7 cellular contexts compared by ENCODE assay signal in the genomic region with DNA sequence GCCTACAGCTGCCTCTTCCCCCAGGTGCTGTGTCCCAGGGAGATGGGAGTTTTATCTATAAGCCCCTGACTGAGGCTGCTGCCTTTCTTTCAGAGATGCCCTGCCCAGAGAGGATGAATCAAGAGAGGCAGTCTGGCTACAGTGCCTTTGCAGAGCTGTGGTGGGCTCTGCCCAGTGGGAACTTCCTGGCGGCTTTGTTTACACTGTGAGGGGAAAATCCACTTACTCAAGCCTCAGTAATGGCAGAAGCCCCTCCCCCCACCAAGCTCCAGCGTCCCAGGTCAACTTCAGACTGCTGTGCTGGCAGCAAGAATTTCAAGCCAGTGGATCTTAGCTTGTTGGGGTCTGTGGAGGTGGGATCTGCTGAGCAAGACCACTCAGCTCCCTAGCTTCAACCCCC. TPM values are rescaled to one million over a fixed set of nuclear protein-coding genes. Genes with fewer than 3 reads are reported as not detected.
A peak's percentile ranks its signal among the peaks of the same experiment; 100 is the strongest.
DNase-seq lines count a peak whose midpoint lies in the region; ATAC-seq and TF ChIP-seq lines count a peak whose summit lies in the region.
"Not testable (repeated sequence)": the region's sequence is repeated elsewhere in the genome, so short reads cannot be mapped to it uniquely, and the experiment has no call there.

No MANE protein-coding gene starts in this region.

- H3K4ac ChIP-seq in IMR-90 (ENCODE audit: low read depth, low read length), result peak overlapping the region; percentile 36

- intact Hi-C loops in IMR-90 (cut with micrococcal nuclease), result not testable (repeated sequence)

- H3K27ac Mint-ChIP-seq in T-cell, result peak overlapping the region; percentile 19 to 44
- peak overlapping the region; percentile 36 for H3K27ac Mint-ChIP-seq in endothelial cell (ENCODE audit: unreplicated experiment)
- not testable (repeated sequence) for H3K27ac Mint-ChIP-seq in neural progenitor cell

- peaks cover 0 to 17% (median 3%) of the 10 kb centered on the region in 3 donors for H3K9me3 Mint-ChIP-seq in T-cell
- not testable (repeated sequence) for H3K9me3 Mint-ChIP-seq in endothelial cell (ENCODE audit: unreplicated experiment)
- H3K9me3 Mint-ChIP-seq in neural progenitor cell, result peaks cover 25% of the 10 kb centered on the region

- BruUV-seq in IMR-90 (replicated peaks; lab: Mats Ljungman, UMichigan), result not testable (repeated sequence)

- H2BK20ac ChIP-seq in IMR-90 (ENCODE audit: low read depth, low read length), result not testable (repeated sequence)

- not testable (repeated sequence) for H3K56ac ChIP-seq in IMR-90 (ENCODE audit: extremely low read depth, insufficient read depth, low read length)

- not testable (repeated sequence) for H3K9me3 ChIP-seq in IMR-90 (ENCODE audit: control insufficient read depth, insufficient read depth, low read length); neural progenitor cell (ENCODE audit: low read depth)

- not testable (repeated sequence) for TF ChIP-seq CTCF in IMR-90 (conservative IDR thresholded peaks at IDR 0.05; ENCODE audit: low read depth, low read length); astrocyte of the spinal cord (IDR thresholded peaks at IDR 0.05; ENCODE audit: low read depth, low read length); endothelial cell (IDR thresholded peaks at IDR 0.05; ENCODE audit: unreplicated experiment); neural progenitor cell (IDR thresholded peaks at IDR 0.05)

- H3K36me3 ChIP-seq in IMR-90 (ENCODE audit: control insufficient read depth, insufficient read depth, low read length), result not testable (repeated sequence)
- H3K36me3 ChIP-seq in neural progenitor cell, result peaks cover 24% of the 10 kb centered on the region

- TF ChIP-seq RAD21 in IMR-90 (IDR thresholded peaks at IDR 0.05; ENCODE audit: low read length), result not testable (repeated sequence)

- POLR2A ChIA-PET in IMR-90 (lab: Charles Lee; ENCODE audit: unreplicated experiment); T-cell (lab: Charles Lee): not testable (repeated sequence)

- not testable (repeated sequence) for H3K79me2 ChIP-seq in neural progenitor cell (ENCODE audit: low read depth)

- not testable (repeated sequence) for H3K4me2 ChIP-seq in IMR-90 (ENCODE audit: low read depth, low read length)
- H3K4me2 ChIP-seq in neural progenitor cell, result peak overlapping the region; percentile 47

- not testable (repeated sequence) for H3K79me1 ChIP-seq in IMR-90 (ENCODE audit: low read depth in 1 of 2, low read length in 2 of 2)

- not testable (repeated sequence) for H3K27me3 ChIP-seq in IMR-90 (ENCODE audit: control insufficient read depth, insufficient read depth, low read length); neural progenitor cell

- H2AFZ ChIP-seq in IMR-90 (replicated peaks; ENCODE audit: low read length, poor library complexity); neural progenitor cell (replicated peaks): not testable (repeated sequence)

- H4K20me1 ChIP-seq in IMR-90 (ENCODE audit: insufficient read depth, low read length); neural progenitor cell (ENCODE audit: low read depth): not testable (repeated sequence)

- not testable (repeated sequence) for TF ChIP-seq POLR2A in IMR-90 (IDR thresholded peaks at IDR 0.05; ENCODE audit: low read depth, low read length)

- H3K27me3 Mint-ChIP-seq in T-cell; endothelial cell (ENCODE audit: unreplicated experiment); neural progenitor cell (ENCODE audit: insufficient read depth, low read depth): not testable (repeated sequence)

- not testable (repeated sequence) for H2BK120ac ChIP-seq in IMR-90 (ENCODE audit: low read depth, low read length)

- peak overlapping the region; percentile 16; the same call in 1 of the 2 replicates for H3K23ac ChIP-seq in IMR-90 (ENCODE audit: low read depth, low read length)

- H3K9ac ChIP-seq in IMR-90 (ENCODE audit: low read depth, low read length); neural progenitor cell: not testable (repeated sequence)

- H2BK15ac ChIP-seq in IMR-90 (ENCODE audit: low read depth, low read length), result not testable (repeated sequence)

- H3K27ac ChIP-seq in IMR-90 (ENCODE audit: insufficient read depth, low read length), result not testable (repeated sequence)
- peak overlapping the region; percentile 62 for H3K27ac ChIP-seq in neural progenitor cell

- H3K4me3 ChIP-seq in IMR-90 (ENCODE audit: insufficient read depth, low read depth, low read length); astrocyte of the spinal cord (ENCODE audit: low read depth, low read length); neural progenitor cell: not testable (repeated sequence)

- CTCF ChIA-PET in IMR-90 (lab: Yijun Ruan, JAX); T-cell (lab: Charles Lee): not testable (repeated sequence)

- not testable (repeated sequence) for H3K18ac ChIP-seq in IMR-90 (ENCODE audit: low read depth, low read length)

- in situ Hi-C loops in IMR-90 (cut with MboI; ENCODE audit: low sequenced_read_pairs); astrocyte of the spinal cord (cut with HindIII; ENCODE audit: low sequenced_read_pairs): not testable (repeated sequence)

- DNase-seq in ELF-1 (ENCODE audit: low read depth, low spot score), result peak; percentile 60
- peak; percentile 68 for DNase-seq in IMR-90
- DNase-seq in T-cell, result not testable (repeated sequence)
- DNase-seq in astrocyte of the spinal cord (ENCODE audit: low read depth, low spot score), result peak; percentile 69
- DNase-seq in endothelial cell (ENCODE audit: low spot score), result peak; percentile 12
- peak; percentile 64 for DNase-seq in iris pigment epithelial cell (ENCODE audit: low read depth)
- peak; percentile 74 for DNase-seq in neural progenitor cell (ENCODE audit: low spot score)

- not testable (repeated sequence) for H2AK9ac ChIP-seq in IMR-90 (replicated peaks; ENCODE audit: low read depth, low read length, poor library complexity)

- H2BK5ac ChIP-seq in IMR-90 (ENCODE audit: low read depth, low read length, poor library complexity, severe bottlenecking), result not testable (repeated sequence)

- no CpG with 5 or more reads among the region's 2 CpGs for WGBS in IMR-90 (ENCODE audit: extremely low coverage in 2 of 2, insufficient read length in 1 of 2), 2 experiments

- dilution Hi-C loops in IMR-90 (cut with HindIII; ENCODE audit: low sequenced_read_pairs, unreplicated experiment), result not testable (repeated sequence)

- not testable (repeated sequence) for H3K4me3 Mint-ChIP-seq in T-cell, neural progenitor cell
- peak overlapping the region; percentile 21 for H3K4me3 Mint-ChIP-seq in endothelial cell (ENCODE audit: unreplicated experiment)

- H3K14ac ChIP-seq in IMR-90 (replicated peaks; ENCODE audit: low read depth, low read length), result not testable (repeated sequence)

- peaks cover 11% of the 10 kb centered on the region for H3F3A ChIP-seq in neural progenitor cell (ENCODE audit: low read depth)

- H2AK5ac ChIP-seq in IMR-90 (ENCODE audit: low read depth, low read length), result 0 out of 2 replicates have a peak overlapping the region, but pooled peaks have one; percentile 59

- H3K36me3 Mint-ChIP-seq in T-cell (peaks cover 67% of the 10 kb centered on the region), endothelial cell (ENCODE audit: low read depth, unreplicated experiment) (peaks cover 48% of the 10 kb centered on the region), neural progenitor cell (peaks cover 57% of the 10 kb centered on the region)

- peak; percentile 51 for ATAC-seq in IMR-90 (ENCODE audit: low read depth)
- not testable (repeated sequence) for ATAC-seq in T-cell (replicated peaks in 1 of 4)

- H3K4me1 Mint-ChIP-seq in T-cell, result not testable (repeated sequence)
- H3K4me1 Mint-ChIP-seq in endothelial cell (ENCODE audit: unreplicated experiment) (peaks cover 21% of the 10 kb centered on the region), neural progenitor cell (peaks cover 18% of the 10 kb centered on the region)

- not testable (repeated sequence) for H3K4me1 ChIP-seq in IMR-90 (ENCODE audit: control insufficient read depth, insufficient read depth, low read length); neural progenitor cell

- not testable (repeated sequence) for H4K91ac ChIP-seq in IMR-90 (ENCODE audit: insufficient read depth, low read depth, low read length)

- H3K9me1 ChIP-seq in IMR-90 (ENCODE audit: insufficient read depth, low read length), result not testable (repeated sequence)

- H4K5ac ChIP-seq in IMR-90 (ENCODE audit: low read depth, low read length), result not testable (repeated sequence)

- H4K8ac ChIP-seq in IMR-90 (ENCODE audit: low read depth in 2 of 2, low read length in 2 of 2), result peak overlapping the region in 1 of 2 experiments; percentile 53; a peak in 2 of 4 replicates

RNA-seq across cellular contexts. Expression of gene ZDHHC20, which starts 48.6 kb away (rescaled TPM):
- total RNA-seq in IMR-90 (2012; rRNA removed) (72.4 and 104 TPM in 2 replicates), T-cell (10 to 100 TPM; 60.1 to 73.8 (median 68.0) TPM), endothelial cell (ENCODE audit: unreplicated experiment) (72.5 TPM), neural progenitor cell (ENCODE audit: low replicate concordance) (105 and 175 TPM in 2 replicates)
- polyA plus RNA-seq in IMR-90 (2012; rRNA removed), result 11.6 and 16.1 TPM in 2 replicates
- 13.1 and 14.4 TPM in 2 replicates for polyA plus RNA-seq in IMR-90 (2012; cell fraction: cytosol; rRNA removed)
- polyA plus RNA-seq in IMR-90 (2012; cell fraction: nucleus; rRNA removed; ENCODE audit: low replicate concordance), result 3.6 and 7.1 TPM in 2 replicates
